Comparison of ENCODE assay signal across 7 cellular contexts in genomic region chr20:21527908-21528307, GRCh38. TPM values are rescaled to one million over a fixed set of nuclear protein-coding genes. Genes with fewer than 3 reads are reported as not detected.
"Had no signal": no experiment of that assay in that cellular context is flagged by ENCODE, and none has a peak within 500 bp of the region (broad histone marks: within the 10 kb centered on the region; RNA-seq: fewer than 3 reads in every experiment).

No MANE protein-coding gene starts in this region.

- H3K4me1 Mint-ChIP-seq: IgD-negative memory B cell had no signal

- H3K27ac ChIP-seq: GM23248 had no signal

- H3K4me3 ChIP-seq: GM23248 had no signal

- H3K36me3 Mint-ChIP-seq: IgD-negative memory B cell had no signal

- H3K9ac ChIP-seq: GM23248 had no signal

- H2AFZ ChIP-seq: GM23248 had no signal

- H3K4me3 Mint-ChIP-seq: IgD-negative memory B cell had no signal

- DNase-seq: GM23248, GOT3, H7, HCEC 1CT, KBM-7 had no signal

RNA-seq across cellular contexts. Expression of gene NKX2-2, which starts 14.0 kb away (rescaled TPM):
- total RNA-seq: GM23248, HT-29 had no signal
